17 cellular contexts compared by ENCODE assay signal in the genomic region with DNA sequence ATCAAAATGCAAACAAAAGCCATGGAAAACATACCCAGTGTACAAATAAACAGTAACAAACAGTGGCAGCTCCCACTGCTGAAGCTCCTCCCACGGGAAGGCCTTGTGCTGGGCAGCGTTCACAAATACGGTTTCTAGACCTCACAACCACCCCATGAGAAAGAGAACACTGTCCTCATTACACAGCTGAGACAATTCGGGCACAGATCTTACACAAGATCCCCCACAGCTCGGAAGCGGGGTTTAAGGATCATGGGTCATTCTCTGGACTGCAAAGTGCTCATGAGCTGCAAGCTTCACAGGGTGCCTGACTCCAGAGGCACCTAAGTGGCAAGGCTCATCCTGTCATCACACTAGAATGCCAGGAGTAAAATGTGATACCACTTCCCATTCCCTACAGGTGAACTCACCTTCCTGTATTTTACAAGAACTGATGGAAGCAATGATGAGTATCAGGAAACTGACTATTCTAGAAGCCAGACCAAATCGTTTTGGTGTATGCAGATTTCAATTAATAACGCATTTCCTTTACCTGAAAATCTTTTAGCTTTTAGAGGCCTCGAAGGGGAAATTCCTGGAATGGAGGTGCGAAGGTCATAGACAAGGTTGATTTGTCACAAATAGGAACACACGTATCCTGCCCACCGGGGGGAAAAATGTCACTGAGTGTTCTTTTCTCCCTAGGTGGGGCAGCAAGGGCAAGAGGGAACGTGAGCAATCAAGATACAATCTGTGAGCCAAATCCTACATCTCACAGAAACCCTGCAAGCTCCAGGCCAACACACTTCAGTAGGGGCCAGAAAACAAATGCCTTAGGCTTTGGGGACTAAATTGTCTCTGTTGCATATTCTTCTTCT. TPM values are rescaled to one million over a fixed set of nuclear protein-coding genes. Genes with fewer than 3 reads are reported as not detected.
DNase-seq lines count a peak whose midpoint lies in the region; ATAC-seq and TF ChIP-seq lines count a peak whose summit lies in the region.
"Had no signal": no experiment of that assay in that cellular context is flagged by ENCODE, and none has a peak within 500 bp of the region (broad histone marks: within the 10 kb centered on the region; RNA-seq: fewer than 3 reads in every experiment).

No MANE protein-coding gene starts in this region.

- H3K27ac ChIP-seq in 22Rv1: peak overlapping the region; percentile 48
- H3K27ac ChIP-seq: BLaER1 treated with 17β-estradiol and CSF1 and Interleukin-3, amounts not matched to agents 10 nM and 100 nM; colonic mucosa; HL-60 had no signal

- H3K27ac Mint-ChIP-seq in HFFc6 (peak overlapping the region; percentile 42; the same call in 1 of the 2 replicates), mesothelial cell of epicardium (peak overlapping the region; percentile 31)
- peak overlapping the region; percentile 9 for H3K27ac Mint-ChIP-seq in dendritic cell treated with granulocyte-macrophage colony-stimulating factor and Interleukin-4, amounts not matched to agents 40 ng/mL and 50 ng/mL, for 4 days

- no peaks in the 10 kb centered on the region for H3K9me3 Mint-ChIP-seq in HFFc6
- H3K9me3 Mint-ChIP-seq in dendritic cell treated with granulocyte-macrophage colony-stimulating factor and Interleukin-4, amounts not matched to agents 40 ng/mL and 50 ng/mL, for 4 days: no peaks in the 10 kb centered on the region
- no peaks in the 10 kb centered on the region for H3K9me3 Mint-ChIP-seq in mesothelial cell of epicardium
- H3K9me3 Mint-ChIP-seq: nephron progenitor cell had no signal

- H3K27me3 Mint-ChIP-seq in HFFc6 (ENCODE audit: insufficient read depth) (no peaks in the 10 kb centered on the region; the same call in 1 of the 2 replicates), mesothelial cell of epicardium (ENCODE audit: low read depth) (no peaks in the 10 kb centered on the region)
- H3K27me3 Mint-ChIP-seq in dendritic cell treated with granulocyte-macrophage colony-stimulating factor and Interleukin-4, amounts not matched to agents 40 ng/mL and 50 ng/mL, for 4 days: no peaks in the 10 kb centered on the region

- no peak for ATAC-seq in GM21717 (IDR thresholded peaks at IDR 0.05; ENCODE audit: unreplicated experiment)

- peaks cover 67% of the 10 kb centered on the region for H3K4me1 Mint-ChIP-seq in HFFc6 (ENCODE audit: low read depth)
- peaks cover 46% of the 10 kb centered on the region for H3K4me1 Mint-ChIP-seq in dendritic cell treated with granulocyte-macrophage colony-stimulating factor and Interleukin-4, amounts not matched to agents 40 ng/mL and 50 ng/mL, for 4 days (ENCODE audit: low read depth)
- peaks cover 38% of the 10 kb centered on the region for H3K4me1 Mint-ChIP-seq in mesothelial cell of epicardium

- TF ChIP-seq CTCF in 22Rv1 (IDR thresholded peaks at IDR 0.05) (no peak), HFFc6 (IDR thresholded peaks at IDR 0.05) (no peak), mesothelial cell of epicardium (IDR thresholded peaks at IDR 0.05; ENCODE audit: unreplicated experiment) (no peak)

- H3K4me3 Mint-ChIP-seq in HFFc6 (no peak overlapping the region), mesothelial cell of epicardium (no peak overlapping the region)
- H3K4me3 Mint-ChIP-seq in dendritic cell treated with granulocyte-macrophage colony-stimulating factor and Interleukin-4, amounts not matched to agents 40 ng/mL and 50 ng/mL, for 4 days: no peak overlapping the region
- H3K4me3 Mint-ChIP-seq: nephron progenitor cell had no signal

- H3K36me3 Mint-ChIP-seq in HFFc6 (ENCODE audit: low read depth) (peaks cover 9% of the 10 kb centered on the region; the same call in 1 of the 2 replicates), mesothelial cell of epicardium (peaks cover 5% of the 10 kb centered on the region)
- H3K36me3 Mint-ChIP-seq in dendritic cell treated with granulocyte-macrophage colony-stimulating factor and Interleukin-4, amounts not matched to agents 40 ng/mL and 50 ng/mL, for 4 days (ENCODE audit: low read depth): peaks cover 26% of the 10 kb centered on the region

- intact Hi-C loops in dendritic cell treated with granulocyte-macrophage colony-stimulating factor and Interleukin-4, amounts not matched to agents 40 ng/mL and 50 ng/mL, for 4 days (cut with micrococcal nuclease): no loop called here

- no peak for DNase-seq in HFFc6
- DNase-seq in mesothelial cell of epicardium (ENCODE audit: low spot score in 2 of 2, unreplicated experiment in 2 of 2): no peak
- DNase-seq in HuH-7 (ENCODE audit: low spot score): no peak
- no peak for DNase-seq in A172 (ENCODE audit: low spot score)
- no peak for DNase-seq in H4 (ENCODE audit: low spot score)
- DNase-seq: activated T-cell treated with anti-CD3 and anti-CD28 coated beads for 4 hours; colonic mucosa; NCI-H1105 treated with DMSO at 0.1 percent for 48 hours; nephron progenitor cell; NK-92 treated with Interleukin-12 subunit alpha and Interleukin-12 subunit beta, amount 100 ng/mL, for 24 hours; stimulated activated CD4-positive, alpha-beta T cell treated with anti-CD3 and anti-CD28 coated beads, Interleukin-4, amount 100 ng/mL, for 4 hours; upper lobe of left lung had no signal

RNA-seq across cellular contexts. Expression of a gene that starts 41.2 kb away (rescaled TPM):
- 10 to 100 TPM; 72.2 to 89.8 (median 80.5) TPM for total RNA-seq in HFFc6 (2021; fragmentation: NEBNext Ultra II Directional; extraction: Animal tissue kit (Norgen Biotek cat#: 25700))
- total RNA-seq in mesothelial cell of epicardium: 85.4 to 92.1 TPM (median 88.4 TPM) in 3 replicates
- 105 and 121 TPM in 2 replicates for total RNA-seq in A172 (2014; rRNA removed; shearing (Covaris generic))
- total RNA-seq in H4 (2014; rRNA removed; shearing (Covaris generic)): 57.3 and 73.4 TPM in 2 replicates
